In the genomic region with DNA sequence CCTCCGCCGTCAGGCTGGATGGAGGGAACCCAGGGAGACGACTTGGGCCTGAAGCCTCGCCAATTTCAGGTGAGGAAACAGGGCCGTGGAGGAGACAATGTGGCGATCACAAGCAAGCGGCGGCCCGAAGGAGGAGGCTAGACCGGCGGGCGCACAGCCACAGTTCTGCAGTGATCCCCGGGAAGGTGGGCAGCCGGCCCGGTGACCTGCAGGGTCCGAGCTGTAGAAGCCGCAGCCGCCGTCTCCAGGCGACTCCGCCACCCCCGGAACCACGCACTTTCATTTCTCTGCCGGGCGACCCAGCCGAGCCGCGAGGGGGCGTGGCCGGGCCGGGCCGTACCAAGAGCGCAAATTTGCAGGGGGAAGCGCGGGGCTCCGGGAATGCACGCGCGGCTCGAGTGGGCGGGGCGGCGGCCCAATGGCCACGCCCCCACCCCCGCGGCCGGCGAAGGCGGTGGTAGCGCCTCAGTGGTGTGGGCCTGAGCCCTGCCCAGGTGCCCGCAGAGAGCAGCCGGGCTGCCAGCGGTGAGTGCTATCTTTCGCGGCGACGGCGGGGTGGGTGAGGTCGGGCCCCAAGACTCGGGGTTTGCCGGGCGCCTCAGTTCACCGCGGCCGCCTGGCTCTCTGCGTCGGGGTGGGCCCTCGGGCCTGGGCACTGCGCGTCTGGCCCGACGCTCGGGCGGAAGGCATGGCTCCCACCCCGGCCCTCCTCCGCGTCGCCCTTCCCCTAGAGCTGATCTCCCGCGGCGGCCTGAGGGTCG, we compare ENCODE assay signal across 8 cellular contexts. TPM values are rescaled to one million over a fixed set of nuclear protein-coding genes. Genes with fewer than 3 reads are reported as not detected.
DNase-seq lines count a peak whose midpoint lies in the region; ATAC-seq and TF ChIP-seq lines count a peak whose summit lies in the region.

TSS of gene POR (plus strand) at position 501 of the 761 bp plus-strand sequence. CDS start 38,847 bp downstream, outside the sequence.

- CTCF ChIA-PET in activated CD4-positive, alpha-beta T cell treated with anti-CD3 and anti-CD28 coated beads for 36 hours (lab: Charles Lee): interaction anchor here (1.1 to 1.4 kb wide), 2 partner anchors 14 to 105 kb away, joined by 3 to 11 read pairs; no protein-coding TSS in a partner anchor

- DNase-seq in Ammon's horn (ENCODE audit: low spot score) (peak; percentile 95), NCI-H510A (lab: John Stamatoyannopoulos, UW) (peak; percentile 51), chondrocyte (ENCODE audit: low spot score) (peak; percentile 96), kidney tubule cell (ENCODE audit: low spot score) (peak; percentile 94)
- DNase-seq in activated CD4-positive, alpha-beta T cell treated with anti-CD3 and anti-CD28 coated beads for 36 hours: peak; percentile 97
- peak; percentile 96 to 97 for DNase-seq in stimulated activated CD4-positive, alpha-beta T cell treated with anti-CD3 and anti-CD28 coated beads, Interleukin-1b, Interleukin-23, amount 100 ng/mL, for 1 hour (ENCODE audit: low read depth in 2 of 2)

- peak; percentile 41 for TF ChIP-seq CTCF in chondrocyte (IDR thresholded peaks at IDR 0.05)

- no peaks in the 10 kb centered on the region for H3K9me3 Mint-ChIP-seq in activated CD4-positive, alpha-beta T cell treated with anti-CD3 and anti-CD28 coated beads for 36 hours (ENCODE audit: low read depth)
- H3K9me3 Mint-ChIP-seq in chondrocyte (ENCODE audit: low read depth): no peaks in the 10 kb centered on the region

- H3K27me3 Mint-ChIP-seq in activated CD4-positive, alpha-beta T cell treated with anti-CD3 and anti-CD28 coated beads for 36 hours: no peaks in the 10 kb centered on the region
- H3K27me3 Mint-ChIP-seq in chondrocyte (ENCODE audit: low read depth): no peaks in the 10 kb centered on the region

- peak within 1 kb of the TSS; percentile 81 for H3K27ac Mint-ChIP-seq in activated CD4-positive, alpha-beta T cell treated with anti-CD3 and anti-CD28 coated beads for 36 hours
- peak within 1 kb of the TSS; percentile 93 for H3K27ac Mint-ChIP-seq in chondrocyte (ENCODE audit: unreplicated experiment)

- POLR2A ChIA-PET in activated CD4-positive, alpha-beta T cell treated with anti-CD3 and anti-CD28 coated beads for 36 hours (lab: Charles Lee): interaction anchor here (0.7 to 1.0 kb wide), 4 partner anchors 37 to 139 kb away, joined by 3 to 6 read pairs (median 4); no protein-coding TSS in a partner anchor

- H3K4me3 Mint-ChIP-seq in activated CD4-positive, alpha-beta T cell treated with anti-CD3 and anti-CD28 coated beads for 36 hours: peak within 1 kb of the TSS; percentile 80
- peak within 1 kb of the TSS; percentile 87 for H3K4me3 Mint-ChIP-seq in chondrocyte (ENCODE audit: unreplicated experiment)

- peaks cover 27% of the 10 kb centered on the region for H3K4me1 Mint-ChIP-seq in activated CD4-positive, alpha-beta T cell treated with anti-CD3 and anti-CD28 coated beads for 36 hours
- H3K4me1 Mint-ChIP-seq in chondrocyte (ENCODE audit: low read depth): peaks cover 20% of the 10 kb centered on the region

- H3K36me3 Mint-ChIP-seq in activated CD4-positive, alpha-beta T cell treated with anti-CD3 and anti-CD28 coated beads for 36 hours (ENCODE audit: low read depth): no peaks in the 10 kb centered on the region
- H3K36me3 Mint-ChIP-seq in chondrocyte (ENCODE audit: low read depth): no peaks in the 10 kb centered on the region

- peak; percentile 95 for ATAC-seq in HG03432 (IDR thresholded peaks at IDR 0.05; ENCODE audit: unreplicated experiment)
- peak; percentile 89 for ATAC-seq in activated CD4-positive, alpha-beta T cell treated with anti-CD3 and anti-CD28 coated beads for 36 hours

- TF ChIP-seq POLR2A in GM19193 (IDR thresholded peaks at IDR 0.05; ENCODE audit: extremely low read depth, insufficient read depth, insufficient read length): peak; percentile 100

- intact Hi-C loops in activated CD4-positive, alpha-beta T cell treated with anti-CD3 and anti-CD28 coated beads for 36 hours (cut with DNase I, micrococcal nuclease): loop anchor here (1.0 to 5.0 kb wide), 13 partner anchors 36 to 444 kb away; partner anchors contain the start of genes TMEM120A (in 2 of the 2), RHBDD2 (in 1 of the 2) and STYXL1 (in 1 of the 2)

RNA-seq across cellular contexts. Expression of gene POR, which starts in this region (rescaled TPM):
- total RNA-seq in activated CD4-positive, alpha-beta T cell treated with anti-CD3 and anti-CD28 coated beads for 36 hours: 10 to 100 TPM; 24.9 to 33.8 TPM
- 53.8 to 62.2 TPM (median 55.6 TPM) in 3 replicates for total RNA-seq in chondrocyte

Comparison
In these comparisons a context has a peak if more than half of its experiments do, and no peak if none do; other contexts are left out.
1. Peak in every context shown above with its lines: DNase-seq and ATAC-seq.